ENCODE assay signal across 26 cellular contexts in genomic region chr5:179317411-179318192, GRCh38. TPM values are rescaled to one million over a fixed set of nuclear protein-coding genes. Genes with fewer than 3 reads are reported as not detected.
DNase-seq lines count a peak whose midpoint lies in the region; ATAC-seq, FAIRE-seq and TF ChIP-seq lines count a peak whose summit lies in the region.
"Had no signal": no experiment of that assay in that cellular context is flagged by ENCODE, and none has a peak within 500 bp of the region (broad histone marks: within the 10 kb centered on the region; RNA-seq: fewer than 3 reads in every experiment).

No MANE protein-coding gene starts in this region.

- H4K91ac ChIP-seq in H1 (replicated peaks; ENCODE audit: insufficient read length, low read length) (peak overlapping the region; percentile 53), mesenchymal stem cell (ENCODE audit: low read length) (peak overlapping the region; percentile 61)

- H3K4me1 ChIP-seq in H1 (replicated peaks in 1 of 4; ENCODE audit: control insufficient read depth in 3 of 4, insufficient read depth in 4 of 4, low read length in 3 of 4) (peaks cover 0 to 3% (median 0%) of the 10 kb centered on the region in 4 experiments; a peak in 2 of 7 replicates), mesenchymal stem cell (ENCODE audit: control insufficient read depth, insufficient read depth, low read depth, low read length) (no peaks in the 10 kb centered on the region), prostate gland (replicated peaks) (no peaks in the 10 kb centered on the region)
- H3K4me1 ChIP-seq: adrenal gland, pancreas had no signal

- no peaks in the 10 kb centered on the region for H3K36me3 ChIP-seq in H1 (ENCODE audit: control insufficient read depth in 2 of 4, insufficient read depth in 4 of 4, low read length in 3 of 4)
- H3K36me3 ChIP-seq in mesenchymal stem cell (ENCODE audit: control insufficient read depth in 1 of 2, insufficient read depth in 2 of 2, low read depth in 1 of 2, low read length in 2 of 2): peaks cover 0 to 3% of the 10 kb centered on the region in 2 experiments
- H3K36me3 ChIP-seq in prostate gland: no peaks in the 10 kb centered on the region
- H3K36me3 ChIP-seq: adrenal gland, brain microvascular endothelial cell, pancreas had no signal

- H2BK12ac ChIP-seq in H1 (ENCODE audit: low read depth, low read length) (peak overlapping the region; percentile 75; the same call in 1 of the 2 replicates), mesenchymal stem cell (ENCODE audit: low read length in 2 of 2) (peak overlapping the region in 1 of 2 experiments; percentile 7)

- no peak for TF ChIP-seq CTCF in H1 (IDR thresholded peaks at IDR 0.05; ENCODE audit: control extremely low read depth in 1 of 3, insufficient read depth in 1 of 3, low read depth in 1 of 3, low read length in 3 of 3)
- no peak for TF ChIP-seq CTCF in prostate gland (IDR thresholded peaks at IDR 0.05)

- no peak overlapping the region for H3K18ac ChIP-seq in H1 (ENCODE audit: extremely low read depth, low read length)
- H3K18ac ChIP-seq in mesenchymal stem cell (ENCODE audit: low read depth in 1 of 2, low read length in 2 of 2): peak overlapping the region in 1 of 2 experiments; percentile 5

- H3K4me3 ChIP-seq in H1 (ENCODE audit: extremely low read depth in 1 of 4, insufficient read depth in 2 of 4, low read depth in 3 of 4, low read length in 4 of 4) (no peak overlapping the region), mesenchymal stem cell (ENCODE audit: insufficient read depth in 1 of 2, low read depth in 1 of 2, low read length in 2 of 2) (no peak overlapping the region), prostate gland (no peak overlapping the region)
- H3K4me3 ChIP-seq: adrenal gland, pancreas had no signal

- no peak overlapping the region for H3K9ac ChIP-seq in H1 (replicated peaks in 1 of 4; ENCODE audit: extremely low read depth in 1 of 4, low read depth in 3 of 4, low read length in 3 of 4)
- H3K9ac ChIP-seq in mesenchymal stem cell (ENCODE audit: low read length): peak overlapping the region; percentile 18

- H2AK5ac ChIP-seq in H1 (ENCODE audit: low read depth, low read length): peak overlapping the region; percentile 65; the same call in 1 of the 2 replicates
- no peak overlapping the region for H2AK5ac ChIP-seq in mesenchymal stem cell (ENCODE audit: low read length, severe bottlenecking)

- no peak overlapping the region for H2BK20ac ChIP-seq in H1 (ENCODE audit: low read length)

- H3K27me3 ChIP-seq in H1 (replicated peaks in 1 of 4; ENCODE audit: control insufficient read depth in 3 of 4, extremely low read depth in 1 of 4, insufficient read depth in 3 of 4, low read length in 3 of 4) (no peaks in the 10 kb centered on the region), mesenchymal stem cell (ENCODE audit: control insufficient read depth in 1 of 2, insufficient read depth in 1 of 2, low read length in 2 of 2) (no peaks in the 10 kb centered on the region), prostate gland (replicated peaks; ENCODE audit: insufficient read depth) (no peaks in the 10 kb centered on the region)
- H3K27me3 ChIP-seq: adrenal gland, brain microvascular endothelial cell, pancreas had no signal

- H2BK5ac ChIP-seq in H1 (ENCODE audit: low read depth, low read length): peak overlapping the region; percentile 16; the same call in 1 of the 2 replicates
- no peak overlapping the region for H2BK5ac ChIP-seq in mesenchymal stem cell (ENCODE audit: low read depth, low read length, poor library complexity, severe bottlenecking)

- H2BK15ac ChIP-seq in H1 (ENCODE audit: low read length) (no peak overlapping the region), mesenchymal stem cell (ENCODE audit: low read depth, poor library complexity, severe bottlenecking) (no peak overlapping the region)

- H3K79me1 ChIP-seq in H1 (ENCODE audit: low read depth, low read length) (peaks cover 4% of the 10 kb centered on the region; the same call in 1 of the 2 replicates), mesenchymal stem cell (replicated peaks; ENCODE audit: low read length, poor library complexity, severe bottlenecking) (no peaks in the 10 kb centered on the region)

- H2BK120ac ChIP-seq in H1 (replicated peaks; ENCODE audit: low read depth, low read length) (no peak overlapping the region), mesenchymal stem cell (ENCODE audit: low read depth, low read length) (no peak overlapping the region)

- TF ChIP-seq RAD21 in H1 (IDR thresholded peaks at IDR 0.05 in 1 of 2, conservative IDR thresholded peaks at IDR 0.05 in 1 of 2; ENCODE audit: low read depth in 2 of 2, low read length in 2 of 2): no peak

- no peak for FAIRE-seq in H1 (lab: Jason Lieb, UNC)
- FAIRE-seq: pancreas had no signal

- no peaks in the 10 kb centered on the region for H3K23me2 ChIP-seq in H1 (ENCODE audit: low read depth, low read length)

- H3K79me2 ChIP-seq in H1 (ENCODE audit: control insufficient read depth in 1 of 2, insufficient read depth in 2 of 2, low read length in 2 of 2): no peaks in the 10 kb centered on the region

- H4K8ac ChIP-seq in H1 (ENCODE audit: extremely low read depth, insufficient read depth, low read length) (no peak overlapping the region), mesenchymal stem cell (ENCODE audit: low read length) (no peak overlapping the region)

- peak; percentile 5 for DNase-seq in activated CD8-positive, alpha-beta memory T cell treated with anti-CD3 and anti-CD28 coated beads, Interleukin-2, amount 50 U/mL, for 4 hours
- no peak for DNase-seq in activated CD8-positive, alpha-beta memory T cell treated with anti-CD3 and anti-CD28 coated beads for 24 hours
- DNase-seq in H1 (ENCODE audit: low read depth in 1 of 2, low spot score in 2 of 2) (no peak), mesenchymal stem cell (no peak), sciatic nerve (ENCODE audit: low spot score) (peak; percentile 48), NCI-H524 (lab: John Stamatoyannopoulos, UW) (no peak), prostate gland (ENCODE audit: low spot score) (no peak)
- DNase-seq: activated CD4-positive, alpha-beta memory T cell treated with anti-CD3 and anti-CD28 coated beads, Interleukin-2, amount 10 ng/mL, durations not matched to agents 7 days and 5 days; activated CD4-positive, alpha-beta T cell treated with anti-CD3 and anti-CD28 coated beads for 1 hour; activated gamma-delta T cell; brain microvascular endothelial cell; Calu3; DND-41; Kasumi-1; kidney glomerular epithelial cell; naive thymus-derived CD4-positive, alpha-beta T cell; NCI-H1436; NCI-H345; NCI-H748 treated with DMSO at 0.1 percent for 48 hours had no signal

- intact Hi-C loops in sciatic nerve (cut with DNase I): no loop called here
- intact Hi-C loops in prostate gland (cut with DNase I): no loop called here

- H3K4me2 ChIP-seq in H1 (ENCODE audit: insufficient read depth in 1 of 2, low read depth in 2 of 2, low read length in 2 of 2) (no peak overlapping the region), mesenchymal stem cell (ENCODE audit: low read length, poor library complexity, severe bottlenecking) (no peak overlapping the region)

- TF ChIP-seq POLR2A in H1 (IDR thresholded peaks at IDR 0.05; ENCODE audit: control extremely low read depth in 1 of 2, low read depth in 2 of 2, low read length in 2 of 2) (no peak), prostate gland (IDR thresholded peaks at IDR 0.05) (no peak)

- H3K23ac ChIP-seq in H1 (ENCODE audit: insufficient read length) (no peak overlapping the region), mesenchymal stem cell (ENCODE audit: low read length in 2 of 2) (no peak overlapping the region)

- no peak overlapping the region for H3K56ac ChIP-seq in H1 (replicated peaks; ENCODE audit: insufficient read length, low read depth, low read length)

- H3K4ac ChIP-seq in H1 (replicated peaks; ENCODE audit: insufficient read length, low read depth, low read length): no peak overlapping the region
- no peak overlapping the region for H3K4ac ChIP-seq in mesenchymal stem cell (ENCODE audit: low read depth in 1 of 2, low read length in 2 of 2)

- POLR2A ChIA-PET in H1 (lab: Charles Lee; ENCODE audit: partially characterized antibody): no interaction called here

- H4K5ac ChIP-seq in H1 (ENCODE audit: insufficient read length, low read depth, low read length): no peak overlapping the region

- 88% methylated on average over 17 of the region's 19 CpGs; no CpG with 5 or more reads in 1 of the 2 experiments for WGBS in H1 (ENCODE audit: extremely low coverage in 1 of 2, insufficient coverage in 1 of 2, insufficient read length in 1 of 2, insufficient replicate concordance in 2 of 2, low coverage in 1 of 2, low lambda C conversion rate in 2 of 2, missing lambda C conversion rate in 1 of 2), 2 experiments
- WGBS in mesenchymal stem cell: 87% methylated on average over 17 of the region's 19 CpGs
- WGBS in prostate gland: 75% methylated on average over 19 of the region's 19 CpGs

- H2AFZ ChIP-seq in H1 (ENCODE audit: low read length): no peak overlapping the region
- H2AFZ ChIP-seq in mesenchymal stem cell (ENCODE audit: low read depth, low read length): no peak overlapping the region

- no peak for TF ChIP-seq EP300 in H1 (IDR thresholded peaks at IDR 0.05; ENCODE audit: borderline replicate concordance in 1 of 2, low read depth in 2 of 2, low read length in 2 of 2)

- H3K9me3 ChIP-seq in H1 (ENCODE audit: insufficient read depth in 2 of 2, low read depth in 1 of 2, low read length in 1 of 2): peaks cover 0 to under 1% of the 10 kb centered on the region in 2 experiments; a peak in 1 of 4 replicates
- no peaks in the 10 kb centered on the region for H3K9me3 ChIP-seq in mesenchymal stem cell (ENCODE audit: control insufficient read depth, low read length)
- H3K9me3 ChIP-seq in prostate gland: no peaks in the 10 kb centered on the region
- H3K9me3 ChIP-seq: adrenal gland, pancreas had no signal

- H3K14ac ChIP-seq in H1 (ENCODE audit: insufficient read length) (no peak overlapping the region), mesenchymal stem cell (ENCODE audit: low read length in 2 of 2) (peak overlapping the region in 1 of 2 experiments; percentile 72)

- H4K20me1 ChIP-seq in H1 (replicated peaks in 1 of 2; ENCODE audit: control insufficient read depth in 1 of 2, insufficient read depth in 2 of 2, low read length in 2 of 2): peaks cover 0 to 8% of the 10 kb centered on the region in 2 experiments

- ATAC-seq in sciatic nerve: no peak
- no peak for ATAC-seq in HG03095 (IDR thresholded peaks at IDR 0.05; ENCODE audit: unreplicated experiment)
- ATAC-seq: naive thymus-derived CD4-positive, alpha-beta T cell; pancreas had no signal

- CTCF ChIA-PET in H1 (lab: Charles Lee; ENCODE audit: partially characterized antibody): interaction anchor here (0.8 kb wide), 1 partner anchor 16 kb away, joined by 3 read pairs; no protein-coding TSS in a partner anchor

- H3K27ac ChIP-seq in H1 (ENCODE audit: low read depth, low read length): no peak overlapping the region
- no peak overlapping the region for H3K27ac ChIP-seq in mesenchymal stem cell (ENCODE audit: low read length, poor library complexity, severe bottlenecking)
- H3K27ac ChIP-seq in prostate gland: no peak overlapping the region
- H3K27ac ChIP-seq: 22Rv1, adrenal gland, brain microvascular endothelial cell, HL-60, pancreas had no signal

RNA-seq across cellular contexts. Expression of gene ADAMTS2, which starts 27.7 kb away (rescaled TPM):
- total RNA-seq in H1 (2021; fragmentation: NEBNext Ultra II Directional; extraction: Animal tissue kit (Norgen Biotek cat#: 25700)): 5.2 and 7.3 TPM in 2 replicates
- 6.6 and 9.6 TPM in 2 replicates for polyA plus RNA-seq in H1 (2011; rRNA removed)
- 7.9 TPM for polyA plus RNA-seq in H1 (2011; cell fraction: cytosol; rRNA removed)
- polyA plus RNA-seq in H1 (2011; cell fraction: nucleus; rRNA removed): 14.4 TPM
- polyA plus RNA-seq in H1 (2012, experiment 1 of 2): 2.3 to 4.9 TPM (median 4.4 TPM) in 4 replicates
- polyA plus RNA-seq in H1 (2012, experiment 2 of 2): 2.0 TPM
- 3.2 TPM for polyA plus RNA-seq in H1 (2013, experiment 1 of 2)
- polyA plus RNA-seq in H1 (2013, experiment 2 of 2): 3.3 TPM
- polyA minus RNA-seq in H1 (2011; rRNA and poly(A)+ RNA removed): 3.6 and 6.4 TPM in 2 replicates
- polyA minus RNA-seq in H1 (2011; cell fraction: cytosol; rRNA and poly(A)+ RNA removed): 3.4 TPM
- 7.3 TPM for polyA minus RNA-seq in H1 (2011; cell fraction: nucleus; rRNA and poly(A)+ RNA removed)
- 46.7 TPM for polyA plus RNA-seq in mesenchymal stem cell (2013, experiment 1 of 2)
- 45.4 TPM for polyA plus RNA-seq in mesenchymal stem cell (2013, experiment 2 of 2)
- total RNA-seq in sciatic nerve (25.3 TPM), prostate gland (10 to 100 TPM in 1 of 2 donors, 1 to 10 TPM in 1; 2.0 to 20.3 TPM)
- total RNA-seq: activated CD4-positive, alpha-beta memory T cell treated with anti-CD3 and anti-CD28 coated beads, Interleukin-2, amount 10 ng/mL, durations not matched to agents 7 days and 5 days; Calu3; naive thymus-derived CD4-positive, alpha-beta T cell; SK-MEL-5; T-helper 1 cell treated with Interleukin-12 subunit alpha and Interleukin-12 subunit beta and Interleukin-4 antibody, amounts not matched to agents 30 ng/mL and 1 ng/mL, for 36 hours had no signal
- polyA plus RNA-seq: naive thymus-derived CD4-positive, alpha-beta T cell had no signal

Comparison
In these comparisons a context has a peak if more than half of its experiments do, and no peak if none do; other contexts are left out.
1. DNase-seq: peak in activated CD8-positive, alpha-beta memory T cell treated with anti-CD3 and anti-CD28 coated beads, Interleukin-2, amount 50 U/mL, for 4 hours (single experiment) and sciatic nerve (single experiment); none in activated CD8-positive, alpha-beta memory T cell treated with anti-CD3 and anti-CD28 coated beads for 24 hours (single experiment), H1 (0 of 2), mesenchymal stem cell (single experiment), NCI-H524 (0 of 2) and prostate gland (single experiment).